Comparison of ENCODE assay signal across 7 cellular contexts in genomic region chr2:197008751-197009341, GRCh38.
DNase-seq lines count a peak whose midpoint lies in the region; ATAC-seq and TF ChIP-seq lines count a peak whose summit lies in the region.
"Not testable (repeated sequence)": the region's sequence is repeated elsewhere in the genome, so short reads cannot be mapped to it uniquely, and the experiment has no call there.

No MANE protein-coding gene starts in this region.

- not testable (repeated sequence) for H3K36me3 ChIP-seq in GM23248 (ENCODE audit: low read depth); PC-9 (ENCODE audit: low read depth); mesenchymal stem cell (ENCODE audit: control insufficient read depth in 1 of 2, insufficient read depth in 2 of 2, low read depth in 1 of 2, low read length in 2 of 2)

- CTCF ChIA-PET in PC-9 (lab: Charles Lee) = not testable (repeated sequence)

- H3K9ac ChIP-seq in GM23248 = not testable (repeated sequence)
- peak overlapping the region; percentile 48 for H3K9ac ChIP-seq in mesenchymal stem cell (ENCODE audit: low read length)

- not testable (repeated sequence) for H2BK12ac ChIP-seq in mesenchymal stem cell (ENCODE audit: low read length in 2 of 2)

- H3F3A ChIP-seq in GM23248 (ENCODE audit: insufficient read depth) = not testable (repeated sequence)
- peaks cover 16% of the 10 kb centered on the region for H3F3A ChIP-seq in PC-9 (ENCODE audit: insufficient read depth, low read depth)

- in situ Hi-C loops in GM23248 (cut with MboI) = not testable (repeated sequence)

- H3K4ac ChIP-seq in mesenchymal stem cell (ENCODE audit: low read depth in 1 of 2, low read length in 2 of 2) = not testable (repeated sequence)

- not testable (repeated sequence) for H3K79me2 ChIP-seq in GM23248 (ENCODE audit: insufficient read depth); PC-9 (ENCODE audit: low read depth)

- H2BK5ac ChIP-seq in mesenchymal stem cell (ENCODE audit: low read depth, low read length, poor library complexity, severe bottlenecking) = not testable (repeated sequence)

- H3K4me1 Mint-ChIP-seq in activated T-helper 17 cell treated with anti-CD3 and anti-CD28 coated beads, Interleukin-2, amount 50 U/mL, for 72 hours; stimulated activated memory B cell treated with anti-CD40 and anti-IgM and Interleukin-4, amounts not matched to agents 10 μg/mL and 1 μg/mL and 100 μg/mL, for 72 hours: not testable (repeated sequence)
- H3K4me1 Mint-ChIP-seq in brain = peaks cover 68% of the 10 kb centered on the region

- ATAC-seq in activated T-helper 17 cell treated with anti-CD3 and anti-CD28 coated beads, Interleukin-2, amount 50 U/mL, for 72 hours (replicated peaks); stimulated activated memory B cell treated with anti-CD40 and anti-IgM and Interleukin-4, amounts not matched to agents 10 μg/mL and 1 μg/mL and 100 μg/mL, for 72 hours: not testable (repeated sequence)

- H3K18ac ChIP-seq in mesenchymal stem cell (ENCODE audit: low read depth in 1 of 2, low read length in 2 of 2) = not testable (repeated sequence)

- not testable (repeated sequence) for H3K79me1 ChIP-seq in mesenchymal stem cell (replicated peaks; ENCODE audit: low read length, poor library complexity, severe bottlenecking)

- intact Hi-C loops in PC-9 (cut with micrococcal nuclease; ENCODE audit: unreplicated experiment) = not testable (repeated sequence)

- not testable (repeated sequence) for H3K27me3 ChIP-seq in GM23248 (replicated peaks; ENCODE audit: insufficient read depth); PC-9 (ENCODE audit: insufficient read depth, low read depth); mesenchymal stem cell (ENCODE audit: control insufficient read depth in 1 of 2, insufficient read depth in 1 of 2, low read length in 2 of 2)

- H3K4me3 ChIP-seq in GM23248; PC-9; mesenchymal stem cell (ENCODE audit: insufficient read depth in 1 of 2, low read depth in 1 of 2, low read length in 2 of 2): not testable (repeated sequence)

- H2AK5ac ChIP-seq in mesenchymal stem cell (ENCODE audit: low read length, severe bottlenecking) = not testable (repeated sequence)

- not testable (repeated sequence) for H3K9me2 ChIP-seq in GM23248 (ENCODE audit: insufficient read depth); PC-9 (ENCODE audit: insufficient read depth)

- H3K14ac ChIP-seq in mesenchymal stem cell (ENCODE audit: low read length in 2 of 2) = not testable (repeated sequence)

- not testable (repeated sequence) for TF ChIP-seq CTCF in PC-9 (conservative IDR thresholded peaks at IDR 0.05); brain (conservative IDR thresholded peaks at IDR 0.05)

- peaks cover 96% of the 10 kb centered on the region for H3K36me3 Mint-ChIP-seq in activated T-helper 17 cell treated with anti-CD3 and anti-CD28 coated beads, Interleukin-2, amount 50 U/mL, for 72 hours (ENCODE audit: low read depth)
- H3K36me3 Mint-ChIP-seq in brain = not testable (repeated sequence)
- H3K36me3 Mint-ChIP-seq in stimulated activated memory B cell treated with anti-CD40 and anti-IgM and Interleukin-4, amounts not matched to agents 10 μg/mL and 1 μg/mL and 100 μg/mL, for 72 hours = peaks cover 51% of the 10 kb centered on the region

- H3K9me3 ChIP-seq in GM23248 (ENCODE audit: low read depth); PC-9 (ENCODE audit: insufficient read depth, low read depth); mesenchymal stem cell (ENCODE audit: control insufficient read depth, low read length): not testable (repeated sequence)

- not testable (repeated sequence) for H3K23ac ChIP-seq in mesenchymal stem cell (ENCODE audit: low read length in 2 of 2)

- not testable (repeated sequence) for H2BK120ac ChIP-seq in mesenchymal stem cell (ENCODE audit: low read depth, low read length)

- not testable (repeated sequence) for H2BK15ac ChIP-seq in mesenchymal stem cell (ENCODE audit: low read depth, poor library complexity, severe bottlenecking)

- not testable (repeated sequence) for BruUV-seq in PC-9 (replicated peaks; lab: Mats Ljungman, UMichigan)

- H4K20me1 ChIP-seq in GM23248 (ENCODE audit: insufficient read depth); PC-9 (ENCODE audit: insufficient read depth): not testable (repeated sequence)

- H3K4me1 ChIP-seq in GM23248 (ENCODE audit: insufficient read depth) (peaks cover 13% of the 10 kb centered on the region), PC-9 (replicated peaks; ENCODE audit: insufficient read depth) (peaks cover 27% of the 10 kb centered on the region)
- not testable (repeated sequence) for H3K4me1 ChIP-seq in mesenchymal stem cell (ENCODE audit: control insufficient read depth, insufficient read depth, low read depth, low read length)

- H3K9me3 Mint-ChIP-seq in activated T-helper 17 cell treated with anti-CD3 and anti-CD28 coated beads, Interleukin-2, amount 50 U/mL, for 72 hours; brain; stimulated activated memory B cell treated with anti-CD40 and anti-IgM and Interleukin-4, amounts not matched to agents 10 μg/mL and 1 μg/mL and 100 μg/mL, for 72 hours: not testable (repeated sequence)

- H3K27ac ChIP-seq in GM23248 = peak overlapping the region; percentile 5; the same call in 1 of the 2 replicates
- peak overlapping the region; percentile 66 for H3K27ac ChIP-seq in PC-9
- H3K27ac ChIP-seq in epithelial cell of prostate = peak overlapping the region; percentile 53
- H3K27ac ChIP-seq in mesenchymal stem cell (ENCODE audit: low read length, poor library complexity, severe bottlenecking) = not testable (repeated sequence)

- H4K91ac ChIP-seq in mesenchymal stem cell (ENCODE audit: low read length) = not testable (repeated sequence)

- not testable (repeated sequence) for H3K27me3 Mint-ChIP-seq in activated T-helper 17 cell treated with anti-CD3 and anti-CD28 coated beads, Interleukin-2, amount 50 U/mL, for 72 hours; brain; stimulated activated memory B cell treated with anti-CD40 and anti-IgM and Interleukin-4, amounts not matched to agents 10 μg/mL and 1 μg/mL and 100 μg/mL, for 72 hours

- peak overlapping the region; percentile 50 for H3K27ac Mint-ChIP-seq in activated T-helper 17 cell treated with anti-CD3 and anti-CD28 coated beads, Interleukin-2, amount 50 U/mL, for 72 hours
- peak overlapping the region in 3 of 5 experiments; percentile 50 to 94 (median 90) for H3K27ac Mint-ChIP-seq in brain
- H3K27ac Mint-ChIP-seq in stimulated activated memory B cell treated with anti-CD40 and anti-IgM and Interleukin-4, amounts not matched to agents 10 μg/mL and 1 μg/mL and 100 μg/mL, for 72 hours = peak overlapping the region; percentile 6

- not testable (repeated sequence) for H3K4me3 Mint-ChIP-seq in activated T-helper 17 cell treated with anti-CD3 and anti-CD28 coated beads, Interleukin-2, amount 50 U/mL, for 72 hours; brain; stimulated activated memory B cell treated with anti-CD40 and anti-IgM and Interleukin-4, amounts not matched to agents 10 μg/mL and 1 μg/mL and 100 μg/mL, for 72 hours

- 93 to 95% methylated on average over 13 of the region's 13 CpGs for WGBS in GM23248 (ENCODE audit: low coverage in 1 of 2, low lambda C conversion rate in 2 of 2, missing lambda C conversion rate in 2 of 2), 2 experiments
- WGBS in mesenchymal stem cell = 96% methylated on average over 13 of the region's 13 CpGs

- H3K4me2 ChIP-seq in GM23248 (ENCODE audit: unreplicated experiment); mesenchymal stem cell (ENCODE audit: low read length, poor library complexity, severe bottlenecking): not testable (repeated sequence)
- H3K4me2 ChIP-seq in PC-9 = peak overlapping the region; percentile 54

- not testable (repeated sequence) for H4K8ac ChIP-seq in mesenchymal stem cell (ENCODE audit: low read length)

- peak overlapping the region; percentile 6; the same call in 1 of the 2 replicates for H2AFZ ChIP-seq in GM23248
- not testable (repeated sequence) for H2AFZ ChIP-seq in PC-9; mesenchymal stem cell (ENCODE audit: low read depth, low read length)

- DNase-seq in GM23248; PC-9; epithelial cell of prostate (ENCODE audit: low read depth, low spot score); mesenchymal stem cell: not testable (repeated sequence)

- POLR2A ChIA-PET in PC-9 (lab: Charles Lee; ENCODE audit: unreplicated experiment) = not testable (repeated sequence)

Comparison
In these comparisons a context has a peak if more than half of its experiments do, and no peak if none do; other contexts are left out.
1. H3K27ac Mint-ChIP-seq: peak in every context shown above with its lines; median percentile 90 in brain; 50 in activated T-helper 17 cell treated with anti-CD3 and anti-CD28 coated beads, Interleukin-2, amount 50 U/mL, for 72 hours; 6 in stimulated activated memory B cell treated with anti-CD40 and anti-IgM and Interleukin-4, amounts not matched to agents 10 μg/mL and 1 μg/mL and 100 μg/mL, for 72 hours.